14 cellular contexts compared by ENCODE assay signal in genomic region chr18:47263197-47263827, GRCh38.
DNase-seq lines count a peak whose midpoint lies in the region; ATAC-seq lines count a peak whose summit lies in the region.
"Had no signal": no experiment of that assay in that cellular context is flagged by ENCODE, and none has a peak within 500 bp of the region (broad histone marks: within the 10 kb centered on the region; RNA-seq: fewer than 3 reads in every experiment).

No MANE protein-coding gene starts in this region.

- H3K4me3 Mint-ChIP-seq in activated T-cell treated with anti-CD3 and anti-CD28 coated beads, Interleukin-2, amount 50 U/mL, for 24 hours, result peak overlapping the region; percentile 15
- H3K4me3 Mint-ChIP-seq in stimulated activated memory B cell treated with anti-CD40 and anti-IgM and Interleukin-4, amounts not matched to agents 10 μg/mL and 1 μg/mL and 100 μg/mL, for 72 hours, result peak overlapping the region; percentile 18

- no peaks in the 10 kb centered on the region for H3K36me3 Mint-ChIP-seq in activated T-cell treated with anti-CD3 and anti-CD28 coated beads, Interleukin-2, amount 50 U/mL, for 24 hours (ENCODE audit: low read depth)
- no peaks in the 10 kb centered on the region for H3K36me3 Mint-ChIP-seq in stimulated activated memory B cell treated with anti-CD40 and anti-IgM and Interleukin-4, amounts not matched to agents 10 μg/mL and 1 μg/mL and 100 μg/mL, for 72 hours

- no peak overlapping the region for H3K27ac Mint-ChIP-seq in activated T-cell treated with anti-CD3 and anti-CD28 coated beads, Interleukin-2, amount 50 U/mL, for 24 hours
- H3K27ac Mint-ChIP-seq in stimulated activated memory B cell treated with anti-CD40 and anti-IgM and Interleukin-4, amounts not matched to agents 10 μg/mL and 1 μg/mL and 100 μg/mL, for 72 hours, result no peak overlapping the region

- ATAC-seq in stimulated activated memory B cell treated with anti-CD40 and anti-IgM and Interleukin-4, amounts not matched to agents 10 μg/mL and 1 μg/mL and 100 μg/mL, for 72 hours, result no peak
- ATAC-seq: GM12878 had no signal

- H3K4me1 Mint-ChIP-seq in activated T-cell treated with anti-CD3 and anti-CD28 coated beads, Interleukin-2, amount 50 U/mL, for 24 hours (ENCODE audit: low read depth), result peaks cover 11% of the 10 kb centered on the region
- H3K4me1 Mint-ChIP-seq in stimulated activated memory B cell treated with anti-CD40 and anti-IgM and Interleukin-4, amounts not matched to agents 10 μg/mL and 1 μg/mL and 100 μg/mL, for 72 hours, result no peaks in the 10 kb centered on the region

- no peak overlapping the region for H3K27ac ChIP-seq in iPS-20b (ENCODE audit: low read length)
- H3K27ac ChIP-seq: upper lobe of left lung had no signal

- H3K36me3 ChIP-seq in adipocyte (ENCODE audit: control insufficient read depth, insufficient read depth, low read length, severe bottlenecking) (no peaks in the 10 kb centered on the region), iPS-20b (ENCODE audit: insufficient read depth, low read depth, low read length) (no peaks in the 10 kb centered on the region)
- H3K36me3 ChIP-seq: upper lobe of left lung had no signal

- peaks cover 7% of the 10 kb centered on the region for H3K4me1 ChIP-seq in adipocyte (ENCODE audit: control insufficient read depth, insufficient read depth, low read length)
- peaks cover 7% of the 10 kb centered on the region; the same call in 1 of the 2 replicates for H3K4me1 ChIP-seq in iPS-20b (ENCODE audit: insufficient read depth, low read length)

- peaks cover 89% of the 10 kb centered on the region for H3K27me3 Mint-ChIP-seq in activated T-cell treated with anti-CD3 and anti-CD28 coated beads, Interleukin-2, amount 50 U/mL, for 24 hours
- H3K27me3 Mint-ChIP-seq in stimulated activated memory B cell treated with anti-CD40 and anti-IgM and Interleukin-4, amounts not matched to agents 10 μg/mL and 1 μg/mL and 100 μg/mL, for 72 hours, result peaks cover 72% of the 10 kb centered on the region

- DNase-seq in activated T-cell treated with anti-CD3 and anti-CD28 coated beads, Interleukin-2, amount 50 U/mL, for 24 hours, result no peak
- no peak for DNase-seq in activated T-cell treated with anti-CD3 and anti-CD28 coated beads, Interleukin-2, amount 50 U/mL, for 1 hour
- DNase-seq in adipocyte (ENCODE audit: low read depth) (no peak), NCI-H510A treated with DMSO at 0.1 percent for 48 hours (lab: John Stamatoyannopoulos, UW) (no peak), NCI-H526 treated with DMSO at 0.1 percent for 48 hours (lab: John Stamatoyannopoulos, UW) (no peak), Kasumi-1 (lab: John Stamatoyannopoulos, UW) (no peak)
- DNase-seq: ACHN; activated CD4-positive, CD25-positive, alpha-beta regulatory T cell; activated gamma-delta T cell treated with Interleukin-2 at 50 U/mL for 16 hours; stimulated activated CD4-positive, alpha-beta T cell treated with anti-CD3 and anti-CD28 coated beads, Interleukin-4, amount 100 ng/mL, for 1 hour had no signal

- H3K27me3 ChIP-seq in adipocyte (replicated peaks; ENCODE audit: control insufficient read depth, insufficient read depth, low read length) (peaks cover 54% of the 10 kb centered on the region), iPS-20b (ENCODE audit: insufficient read depth, low read length) (peaks cover 100% of the 10 kb centered on the region)

- no peaks in the 10 kb centered on the region for H3K9me3 Mint-ChIP-seq in activated T-cell treated with anti-CD3 and anti-CD28 coated beads, Interleukin-2, amount 50 U/mL, for 24 hours
- no peaks in the 10 kb centered on the region for H3K9me3 Mint-ChIP-seq in stimulated activated memory B cell treated with anti-CD40 and anti-IgM and Interleukin-4, amounts not matched to agents 10 μg/mL and 1 μg/mL and 100 μg/mL, for 72 hours

- H3K9ac ChIP-seq in adipocyte (ENCODE audit: low read length) (no peak overlapping the region), iPS-20b (ENCODE audit: low read depth, low read length) (no peak overlapping the region)

- H3K4me3 ChIP-seq in adipocyte (ENCODE audit: low read length) (peak overlapping the region; percentile 69), iPS-20b (ENCODE audit: low read length) (peak overlapping the region; percentile 86)
- H3K4me3 ChIP-seq: GM12878 had no signal

- H3K9me3 ChIP-seq in adipocyte (ENCODE audit: control insufficient read depth, low read length) (no peaks in the 10 kb centered on the region), iPS-20b (ENCODE audit: insufficient read depth, low read depth, low read length) (peaks cover 3% of the 10 kb centered on the region; the same call in 1 of the 2 replicates)
